In genomic region chr11:67276821-67277230, GRCh38 we compare ENCODE assay signal across 8 cellular contexts. TPM values are rescaled to one million over a fixed set of nuclear protein-coding genes. Genes with fewer than 3 reads are reported as not detected.
DNase-seq lines count a peak whose midpoint lies in the region; ATAC-seq and TF ChIP-seq lines count a peak whose summit lies in the region.

No MANE protein-coding gene starts in this region.

- peak overlapping the region; percentile 100 for H3K27ac ChIP-seq in DOHH2 (ENCODE audit: low read depth, low read length)
- no peak overlapping the region for H3K27ac ChIP-seq in H9 (ENCODE audit: insufficient read length, low read depth, low read length)
- H3K27ac ChIP-seq in mammary epithelial cell (ENCODE audit: insufficient read depth, low read depth, low read length), result no peak overlapping the region

- H3K79me2 ChIP-seq in DOHH2 (ENCODE audit: control insufficient read depth, low read length) (peaks cover 90% of the 10 kb centered on the region), H9 (ENCODE audit: insufficient read depth, low read length) (peaks cover 4% of the 10 kb centered on the region; the same call in 1 of the 2 replicates), mammary epithelial cell (ENCODE audit: insufficient read depth, low read length) (peaks cover 67% of the 10 kb centered on the region)

- H2BK15ac ChIP-seq in H9 (ENCODE audit: low read depth, low read length), result no peak overlapping the region

- H3T11ph ChIP-seq in H9 (ENCODE audit: low read length), result no peak overlapping the region

- H4K20me1 ChIP-seq in DOHH2 (ENCODE audit: control insufficient read depth, insufficient read depth, low read depth, low read length) (no peaks in the 10 kb centered on the region), H9 (ENCODE audit: control insufficient read depth, insufficient read depth, insufficient read length) (no peaks in the 10 kb centered on the region), mammary epithelial cell (ENCODE audit: insufficient read depth, low read length) (no peaks in the 10 kb centered on the region)

- DNase-seq in H9 (peak; percentile 71), RPMI8226 (peak; percentile 88), mammary epithelial cell (no peak), mucosa of descending colon (peak; percentile 65 to 86 (median 76)), left lobe of liver (ENCODE audit: low spot score) (no peak), epidermal melanocyte (ENCODE audit: insufficient read length, low spot score) (no peak)

- ATAC-seq in mucosa of descending colon (peak; percentile 71), left lobe of liver (no peak), HG03095 (IDR thresholded peaks at IDR 0.05; ENCODE audit: unreplicated experiment) (no peak)

- H4K5ac ChIP-seq in H9 (ENCODE audit: insufficient read length, low read depth, low read length), result no peak overlapping the region

- TF ChIP-seq CTCF in DOHH2 (IDR thresholded peaks at IDR 0.05; ENCODE audit: low read depth, low read length, poor library complexity, severe bottlenecking) (peak; percentile 70), H9 (conservative IDR thresholded peaks at IDR 0.05) (peak; percentile 43; the same call in 2 of the 3 replicates), mammary epithelial cell (conservative IDR thresholded peaks at IDR 0.05 in 1 of 2, IDR thresholded peaks at IDR 0.05 in 1 of 2; ENCODE audit: extremely low read depth in 1 of 2, insufficient read depth in 1 of 2, low read depth in 1 of 2, low read length in 2 of 2) (peak in 1 of 2 donors; percentile 7), mucosa of descending colon (IDR thresholded peaks at IDR 0.05) (no peak)

- peaks cover 21% of the 10 kb centered on the region for H3F3A ChIP-seq in DOHH2 (ENCODE audit: control insufficient read depth, insufficient read depth)

- no peaks in the 10 kb centered on the region for H3K27me3 Mint-ChIP-seq in H9 (ENCODE audit: low read depth)

- H3K23me2 ChIP-seq in H9 (ENCODE audit: insufficient read length, low read depth, low read length, poor library complexity, severe bottlenecking), result no peaks in the 10 kb centered on the region

- H3K4me3 Mint-ChIP-seq in H9, result peak overlapping the region in 1 of 2 experiments; percentile 14; a peak in 1 of 5 replicates

- no peak overlapping the region for H3K4ac ChIP-seq in H9 (ENCODE audit: low read depth, low read length)

- H3K56ac ChIP-seq in H9 (ENCODE audit: insufficient read length, low read depth, low read length), result no peak overlapping the region

- no peak overlapping the region for H2AK5ac ChIP-seq in H9 (ENCODE audit: insufficient read length, low read length)

- H3K14ac ChIP-seq in H9 (ENCODE audit: insufficient read depth, low read length), result no peak overlapping the region; the same call in 1 of the 2 replicates

- dilution Hi-C loops in mammary epithelial cell (cut with HindIII; ENCODE audit: low sequenced_read_pairs), result no loop called here

- peaks cover 93% of the 10 kb centered on the region for H3K36me3 ChIP-seq in DOHH2 (ENCODE audit: control insufficient read depth, low read length)
- H3K36me3 ChIP-seq in mammary epithelial cell (ENCODE audit: insufficient read depth, low read length), result peaks cover 9% of the 10 kb centered on the region
- peaks cover 8% of the 10 kb centered on the region for H3K36me3 ChIP-seq in mucosa of descending colon (ENCODE audit: low read depth)

- no TSS peak for BruUV-seq in mammary epithelial cell (replicated peaks; lab: Mats Ljungman, UMichigan)

- no peak overlapping the region for H2BK20ac ChIP-seq in H9 (ENCODE audit: low read depth, low read length, poor library complexity, severe bottlenecking)

- H3K9me3 Mint-ChIP-seq in H9, result no peaks in the 10 kb centered on the region

- H3K27ac Mint-ChIP-seq in H9, result peak overlapping the region; percentile 85 to 91 (median 90); a peak in 6 of 7 replicates

- peaks cover 75% of the 10 kb centered on the region for H3K4me1 ChIP-seq in DOHH2 (ENCODE audit: control insufficient read depth, low read length)
- H3K4me1 ChIP-seq in H9 (ENCODE audit: insufficient read depth, low read length), result peaks cover 2% of the 10 kb centered on the region; the same call in 1 of the 2 replicates
- H3K4me1 ChIP-seq in mammary epithelial cell (ENCODE audit: insufficient read depth, low read length), result peaks cover 24% of the 10 kb centered on the region
- H3K4me1 ChIP-seq in mucosa of descending colon (ENCODE audit: low read depth), result peaks cover 62% of the 10 kb centered on the region

- no peak overlapping the region for H2BK120ac ChIP-seq in H9 (ENCODE audit: low read depth, low read length, poor library complexity, severe bottlenecking)

- H2BK12ac ChIP-seq in H9 (ENCODE audit: insufficient read length, low read depth, low read length), result no peak overlapping the region

- in situ Hi-C loops in mammary epithelial cell (cut with MboI; ENCODE audit: low sequenced_read_pairs in 2 of 2), result no loop called here

- H2AFZ ChIP-seq in H9 (ENCODE audit: low read length) (no peak overlapping the region), mammary epithelial cell (ENCODE audit: low read depth, low read length) (peak overlapping the region; percentile 49)

- no peaks in the 10 kb centered on the region for H3K9me2 ChIP-seq in DOHH2 (replicated peaks; ENCODE audit: control insufficient read depth, low read length)

- no peak overlapping the region for H4K8ac ChIP-seq in H9 (replicated peaks; ENCODE audit: insufficient read length, low read depth, low read length)

- H3K27me3 ChIP-seq in DOHH2 (ENCODE audit: control insufficient read depth, low read length) (no peaks in the 10 kb centered on the region), H9 (ENCODE audit: insufficient read depth, low read length) (no peaks in the 10 kb centered on the region), mammary epithelial cell (ENCODE audit: insufficient read depth, low read length) (no peaks in the 10 kb centered on the region)

- H3K23ac ChIP-seq in H9 (ENCODE audit: insufficient read length, low read depth, low read length), result no peak overlapping the region

- no peak overlapping the region for H2BK5ac ChIP-seq in H9 (ENCODE audit: insufficient read length, low read length)

- H3K18ac ChIP-seq in H9 (ENCODE audit: insufficient read length, low read depth, low read length), result no peak overlapping the region

- H3K36me3 Mint-ChIP-seq in H9 (ENCODE audit: insufficient read depth in 1 of 3, low read depth in 3 of 3), result peaks cover 7 to 30% (median 29%) of the 10 kb centered on the region in 3 experiments; a peak in 6 of 7 replicates

- H3K9ac ChIP-seq in H9 (ENCODE audit: extremely low read depth, insufficient read length, low read length) (no peak overlapping the region), mammary epithelial cell (ENCODE audit: insufficient read depth, low read length) (no peak overlapping the region)

- peaks cover 14 to 23% of the 10 kb centered on the region in 2 experiments for H3K4me1 Mint-ChIP-seq in H9

- no peaks in the 10 kb centered on the region for H3K79me1 ChIP-seq in H9 (ENCODE audit: insufficient read depth, low read depth, low read length, poor library complexity, severe bottlenecking)

- H3K4me2 ChIP-seq in DOHH2 (ENCODE audit: low read length), result peak overlapping the region; percentile 100
- H3K4me2 ChIP-seq in H9 (ENCODE audit: insufficient read depth, insufficient read length, low read length), result no peak overlapping the region
- H3K4me2 ChIP-seq in mammary epithelial cell (ENCODE audit: insufficient read depth, low read depth, low read length), result peak overlapping the region; percentile 80

- no peak overlapping the region for H4K91ac ChIP-seq in H9 (ENCODE audit: insufficient read length, low read depth, low read length)

- peak overlapping the region; percentile 78 for H3K4me3 ChIP-seq in DOHH2 (ENCODE audit: low read length)
- peak overlapping the region in 1 of 3 experiments; percentile 15 for H3K4me3 ChIP-seq in mammary epithelial cell (replicated peaks in 1 of 3; ENCODE audit: insufficient read depth in 1 of 3, low read depth in 2 of 3, low read length in 3 of 3)
- no peak overlapping the region for H3K4me3 ChIP-seq in mucosa of descending colon

- no CpG with 5 or more reads among the region's 15 CpGs for WGBS in H9 (ENCODE audit: extremely low coverage, insufficient read length, low lambda C conversion rate)
- WGBS in mammary epithelial cell (ENCODE audit: low coverage, missing lambda C conversion rate), result 15% methylated on average over 9 of the region's 15 CpGs

- intact Hi-C loops in mammary epithelial cell (cut with micrococcal nuclease), result no loop called here
- intact Hi-C loops in mucosa of descending colon (cut with DNase I, micrococcal nuclease), result no loop called here

- CTCF ChIA-PET in mammary epithelial cell (lab: Charles Lee; ENCODE audit: low non-redundant PET), result interaction anchor here (0.9 kb wide), 1 partner anchor 40 kb away, joined by 3 read pairs; no protein-coding TSS in a partner anchor

- H3K9me3 ChIP-seq in DOHH2 (ENCODE audit: control insufficient read depth, insufficient read depth, low read length) (no peaks in the 10 kb centered on the region), H9 (ENCODE audit: control insufficient read depth, low read depth, low read length) (no peaks in the 10 kb centered on the region), mammary epithelial cell (replicated peaks; ENCODE audit: insufficient read depth, low read length) (no peaks in the 10 kb centered on the region), mucosa of descending colon (no peaks in the 10 kb centered on the region)

RNA-seq across cellular contexts. Expression of gene GRK2, which starts 10.6 kb away (rescaled TPM):
- 55.5 and 56.3 TPM in 2 replicates for total RNA-seq in H9 (2021)
- 10 to 100 TPM; 31.7 to 55.4 TPM for total RNA-seq in mammary epithelial cell
- polyA plus RNA-seq in mammary epithelial cell, result 37.8 TPM
- polyA minus RNA-seq in mammary epithelial cell, result 81.3 TPM
- 100 to 1,000 TPM in 2 of 3 donors, 10 to 100 TPM in 1; 86.8 to 114 (median 106) TPM for total RNA-seq in mucosa of descending colon
- 29.0 TPM for total RNA-seq in left lobe of liver

RNA-seq across cellular contexts. Expression of gene ANKRD13D, which starts 12.3 kb away (rescaled TPM):
- total RNA-seq in H9 (2021) (40.9 and 42.1 TPM in 2 replicates), mammary epithelial cell (10 to 100 TPM; 25.7 to 56.7 TPM), mucosa of descending colon (10 to 100 TPM; 20.0 to 46.3 (median 26.7) TPM), left lobe of liver (9.8 TPM)
- polyA plus RNA-seq in mammary epithelial cell, result 29.0 TPM
- 34.7 TPM for polyA minus RNA-seq in mammary epithelial cell

RNA-seq across cellular contexts. Expression of gene SSH3, which starts 26.5 kb away (rescaled TPM):
- 42.2 and 44.2 TPM in 2 replicates for total RNA-seq in H9 (2021)
- total RNA-seq in mammary epithelial cell, result 10 to 100 TPM; 47.0 to 86.9 TPM
- 34.8 TPM for polyA plus RNA-seq in mammary epithelial cell
- 21.2 TPM for polyA minus RNA-seq in mammary epithelial cell
- total RNA-seq in mucosa of descending colon, result 10 to 100 TPM; 55.8 to 87.0 (median 57.6) TPM
- 18.2 TPM for total RNA-seq in left lobe of liver

Comparison
In these comparisons a context has a peak if more than half of its experiments do, and no peak if none do; other contexts are left out.
1. DNase-seq: peak in H9 (single experiment), RPMI8226 (single experiment) and mucosa of descending colon (3 of 3); none in mammary epithelial cell (single experiment), left lobe of liver (single experiment) and epidermal melanocyte (single experiment).